16 cellular contexts compared by ENCODE assay signal in the genomic region with DNA sequence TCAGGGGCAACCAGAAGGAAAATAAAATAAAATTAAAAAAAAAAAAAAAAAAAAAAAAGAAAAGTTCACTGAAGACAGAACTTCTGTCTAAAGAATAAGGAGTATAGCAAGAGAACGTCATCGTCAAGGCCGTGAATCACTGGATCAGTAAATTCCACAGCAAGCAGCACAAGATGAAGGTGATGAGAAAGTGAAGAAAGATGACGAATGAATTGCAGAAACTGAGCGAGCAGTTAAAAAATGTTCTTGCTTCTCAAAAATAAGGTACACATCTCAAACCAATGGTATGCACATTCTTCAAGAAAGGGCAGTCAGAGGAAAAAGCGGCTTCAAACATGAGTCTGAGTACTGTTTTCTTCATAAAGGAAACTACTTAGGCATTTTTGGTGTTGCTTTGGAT.
DNase-seq lines count a peak whose midpoint lies in the region; ATAC-seq and TF ChIP-seq lines count a peak whose summit lies in the region.
"Had no signal": no experiment of that assay in that cellular context is flagged by ENCODE, and none has a peak within 500 bp of the region (broad histone marks: within the 10 kb centered on the region; RNA-seq: fewer than 3 reads in every experiment).

No MANE protein-coding gene starts in this region.

- no peak for TF ChIP-seq CTCF in fibroblast of mammary gland (conservative IDR thresholded peaks at IDR 0.05; ENCODE audit: control insufficient read depth, insufficient read depth, low read depth, low read length)
- TF ChIP-seq CTCF in osteoblast (IDR thresholded peaks at IDR 0.05; ENCODE audit: extremely low read depth, low read depth, low read length): no peak

- H3K4me3 ChIP-seq in adipocyte (ENCODE audit: low read length) (no peak overlapping the region), fibroblast of mammary gland (ENCODE audit: control insufficient read depth, low read depth, low read length) (no peak overlapping the region), osteoblast (ENCODE audit: insufficient read depth, low read length) (no peak overlapping the region)
- H3K4me3 ChIP-seq: HAP-1, K562 had no signal

- H2AFZ ChIP-seq in osteoblast (ENCODE audit: low read length): no peak overlapping the region

- peak overlapping the region; percentile 10 for H3K27ac ChIP-seq in osteoblast (ENCODE audit: low read depth, low read length)

- no peaks in the 10 kb centered on the region for H3K27me3 Mint-ChIP-seq in stimulated activated naive CD8-positive, alpha-beta T cell treated with anti-CD3 and anti-CD28 coated beads, Interleukin-15, amount 100 ng/mL, for 72 hours
- H3K27me3 Mint-ChIP-seq: CD4-positive, alpha-beta T cell had no signal

- peaks cover 66% of the 10 kb centered on the region for H3K4me1 Mint-ChIP-seq in stimulated activated naive CD8-positive, alpha-beta T cell treated with anti-CD3 and anti-CD28 coated beads, Interleukin-15, amount 100 ng/mL, for 72 hours

- H3K4me2 ChIP-seq in osteoblast (ENCODE audit: insufficient read depth, low read length): no peak overlapping the region

- peaks cover 0 to 3% of the 10 kb centered on the region in 2 donors for H3K9me3 Mint-ChIP-seq in stimulated activated naive CD8-positive, alpha-beta T cell treated with anti-CD3 and anti-CD28 coated beads, Interleukin-15, amount 100 ng/mL, for 72 hours
- H3K9me3 Mint-ChIP-seq: CD4-positive, alpha-beta T cell had no signal

- no peak overlapping the region for H3K9ac ChIP-seq in adipocyte (ENCODE audit: low read length)

- no peaks in the 10 kb centered on the region for H3K9me3 ChIP-seq in adipocyte (ENCODE audit: control insufficient read depth, low read length)
- H3K9me3 ChIP-seq in osteoblast (ENCODE audit: low read depth, low read length): no peaks in the 10 kb centered on the region
- H3K9me3 ChIP-seq: HAP-1 had no signal

- no peak overlapping the region for H3K27ac Mint-ChIP-seq in stimulated activated naive CD8-positive, alpha-beta T cell treated with anti-CD3 and anti-CD28 coated beads, Interleukin-15, amount 100 ng/mL, for 72 hours
- H3K27ac Mint-ChIP-seq: CD4-positive, alpha-beta T cell had no signal

- DNase-seq in EH (ENCODE audit: low read depth): peak; percentile 88
- peak; percentile 40 for DNase-seq in adipocyte (ENCODE audit: low read depth)
- peak; percentile 93 for DNase-seq in fibroblast of mammary gland (ENCODE audit: low read depth)
- DNase-seq in osteoblast (ENCODE audit: insufficient read length, low spot score, missing footprints): no peak
- DNase-seq in MV-4-11 (lab: John Stamatoyannopoulos, UW): no peak
- DNase-seq in cortex of kidney (lab: John Stamatoyannopoulos, UW): no peak
- no peak for DNase-seq in stimulated activated naive CD8-positive, alpha-beta T cell treated with anti-CD3 and anti-CD28 coated beads, Interleukin-15, amount 100 ng/mL, for 72 hours
- DNase-seq: AML-193; CD4-positive, alpha-beta T cell; DMS79 treated with DMSO at 0.1 percent for 48 hours; NCI-H146; NCI-H345; PC-3 had no signal

- no peak for ATAC-seq in stimulated activated naive CD8-positive, alpha-beta T cell treated with anti-CD3 and anti-CD28 coated beads, Interleukin-15, amount 100 ng/mL, for 72 hours
- ATAC-seq in GM18861 (IDR thresholded peaks at IDR 0.05; ENCODE audit: unreplicated experiment): no peak
- ATAC-seq: K562, PC-3 had no signal

- H4K20me1 ChIP-seq in osteoblast (ENCODE audit: insufficient read depth, low read length): no peaks in the 10 kb centered on the region

- no peaks in the 10 kb centered on the region for H3K27me3 ChIP-seq in adipocyte (replicated peaks; ENCODE audit: control insufficient read depth, insufficient read depth, low read length)
- no peaks in the 10 kb centered on the region for H3K27me3 ChIP-seq in osteoblast (ENCODE audit: insufficient read depth, low read length)

- peaks cover 3% of the 10 kb centered on the region for H3K79me2 ChIP-seq in osteoblast (ENCODE audit: insufficient read depth, low read length)

- peaks cover 16% of the 10 kb centered on the region for H3K36me3 ChIP-seq in adipocyte (ENCODE audit: control insufficient read depth, insufficient read depth, low read length, severe bottlenecking)
- H3K36me3 ChIP-seq in osteoblast (ENCODE audit: insufficient read depth, low read length): peaks cover 9% of the 10 kb centered on the region
- H3K36me3 ChIP-seq: HAP-1 had no signal

- H3K4me1 ChIP-seq in adipocyte (ENCODE audit: control insufficient read depth, insufficient read depth, low read length) (peaks cover 9% of the 10 kb centered on the region), osteoblast (ENCODE audit: insufficient read depth, low read length) (peaks cover 3% of the 10 kb centered on the region)
- H3K4me1 ChIP-seq: HAP-1 had no signal

- no peak overlapping the region for H3K4me3 Mint-ChIP-seq in stimulated activated naive CD8-positive, alpha-beta T cell treated with anti-CD3 and anti-CD28 coated beads, Interleukin-15, amount 100 ng/mL, for 72 hours
- H3K4me3 Mint-ChIP-seq: CD4-positive, alpha-beta T cell had no signal

Comparison
In these comparisons a context has a peak if more than half of its experiments do, and no peak if none do; other contexts are left out.
1. DNase-seq: peak in EH (single experiment), adipocyte (single experiment) and fibroblast of mammary gland (single experiment); none in osteoblast (single experiment), MV-4-11 (single experiment), cortex of kidney (single experiment) and stimulated activated naive CD8-positive, alpha-beta T cell treated with anti-CD3 and anti-CD28 coated beads, Interleukin-15, amount 100 ng/mL, for 72 hours (0 of 2).